ENCODE assay signal across 8 cellular contexts in the genomic region with DNA sequence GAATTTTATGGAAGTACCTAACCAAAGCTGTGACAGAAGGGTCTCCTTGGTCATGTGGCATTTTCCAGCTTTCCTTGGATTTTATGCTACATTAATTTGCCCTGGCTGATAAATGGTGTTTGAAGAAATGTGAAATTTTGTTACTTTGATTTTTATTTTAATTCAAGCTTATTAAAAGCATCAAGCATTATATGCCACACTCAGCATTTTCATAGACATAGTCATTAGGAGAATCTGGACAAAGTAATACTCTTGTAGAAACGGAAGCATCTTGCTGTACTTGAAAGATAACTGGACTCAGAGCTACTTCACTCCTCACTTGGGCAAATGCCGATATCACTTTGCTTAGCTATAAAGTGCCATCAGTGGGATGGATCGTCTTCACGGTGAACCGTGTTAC.
"Had no signal": no experiment of that assay in that cellular context is flagged by ENCODE, and none has a peak within 500 bp of the region (broad histone marks: within the 10 kb centered on the region; RNA-seq: fewer than 3 reads in every experiment).

No MANE protein-coding gene starts in this region.

- H3K9ac ChIP-seq: KMS-11 had no signal

- H3K4me3 ChIP-seq: GM23338 had no signal

- H2AFZ ChIP-seq: GM23338 had no signal

- DNase-seq: H9, HCEC 1CT, KBM-7 had no signal

- FAIRE-seq: H1, H54, HTR-8/SVneo had no signal

- ATAC-seq: GM23338 had no signal

- H3K4me2 ChIP-seq: GM23338, KMS-11 had no signal

- H3K27ac ChIP-seq: KMS-11 had no signal
